In the genomic region with DNA sequence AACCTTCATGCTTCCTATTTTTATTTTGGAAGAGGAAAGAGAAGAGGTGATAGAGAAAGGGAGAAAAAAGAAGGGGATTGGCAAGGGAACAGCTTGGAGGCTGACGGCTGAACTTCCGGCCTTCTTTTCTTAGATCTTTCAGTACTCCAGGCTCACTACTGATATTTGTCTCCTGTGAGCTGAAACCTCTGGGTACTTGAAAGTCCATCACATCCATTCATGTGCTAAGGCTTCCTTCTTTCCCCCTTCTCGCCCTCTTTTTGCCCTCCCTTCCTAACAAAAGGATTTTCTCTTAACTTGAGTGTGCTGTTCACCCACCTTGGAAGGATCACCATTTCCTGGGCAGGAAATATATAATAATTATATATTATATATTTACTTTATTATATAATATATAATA, we compare ENCODE assay signal across 17 cellular contexts.
DNase-seq lines count a peak whose midpoint lies in the region; ATAC-seq, FAIRE-seq and TF ChIP-seq lines count a peak whose summit lies in the region.
"Had no signal": no experiment of that assay in that cellular context is flagged by ENCODE, and none has a peak within 500 bp of the region (broad histone marks: within the 10 kb centered on the region; RNA-seq: fewer than 3 reads in every experiment).

No MANE protein-coding gene starts in this region.

- no peak for TF ChIP-seq EP300 in H1 (IDR thresholded peaks at IDR 0.05; ENCODE audit: borderline replicate concordance in 1 of 2, low read depth in 2 of 2, low read length in 2 of 2)

- H3K36me3 ChIP-seq in HUES64 (ENCODE audit: insufficient read depth, low read length) (no peaks in the 10 kb centered on the region), H1 (ENCODE audit: control insufficient read depth in 2 of 4, insufficient read depth in 4 of 4, low read length in 3 of 4) (no peaks in the 10 kb centered on the region), adrenal gland (replicated peaks in 1 of 2) (no peaks in the 10 kb centered on the region)

- TF ChIP-seq POLR2A in H1 (IDR thresholded peaks at IDR 0.05; ENCODE audit: control extremely low read depth in 1 of 2, low read depth in 2 of 2, low read length in 2 of 2): no peak
- no peak for TF ChIP-seq POLR2A in adrenal gland (IDR thresholded peaks at IDR 0.05)

- H3K14ac ChIP-seq in H1 (ENCODE audit: insufficient read length): no peak overlapping the region

- ATAC-seq in GM21515 (IDR thresholded peaks at IDR 0.05; ENCODE audit: unreplicated experiment): no peak
- ATAC-seq: GM12878, HCT116 had no signal

- no peak overlapping the region for H2BK5ac ChIP-seq in H1 (ENCODE audit: low read depth, low read length)

- no peaks in the 10 kb centered on the region for H3K23me2 ChIP-seq in H1 (ENCODE audit: low read depth, low read length)

- no peak overlapping the region for H3K4ac ChIP-seq in H1 (replicated peaks; ENCODE audit: insufficient read length, low read depth, low read length)

- H3K9ac ChIP-seq in HUES64 (ENCODE audit: low read depth, low read length) (no peak overlapping the region), H1 (replicated peaks in 1 of 4; ENCODE audit: extremely low read depth in 1 of 4, low read depth in 3 of 4, low read length in 3 of 4) (no peak overlapping the region)

- H3K4me3 Mint-ChIP-seq in neural crest cell: no peak overlapping the region
- H3K4me3 Mint-ChIP-seq: CD14-positive monocyte; CD8-positive, alpha-beta memory T cell had no signal

- H3K27me3 ChIP-seq in HUES64 (ENCODE audit: insufficient read depth, low read length) (no peaks in the 10 kb centered on the region), H1 (replicated peaks in 1 of 4; ENCODE audit: control insufficient read depth in 3 of 4, extremely low read depth in 1 of 4, insufficient read depth in 3 of 4, low read length in 3 of 4) (no peaks in the 10 kb centered on the region), adrenal gland (no peaks in the 10 kb centered on the region)

- H3K9me3 ChIP-seq in HUES64 (ENCODE audit: insufficient read depth, low read depth, low read length): no peaks in the 10 kb centered on the region
- no peaks in the 10 kb centered on the region for H3K9me3 ChIP-seq in H1 (ENCODE audit: insufficient read depth in 2 of 2, low read depth in 1 of 2, low read length in 1 of 2)
- no peaks in the 10 kb centered on the region for H3K9me3 ChIP-seq in adrenal gland (replicated peaks in 1 of 3)
- H3K9me3 ChIP-seq: Caco-2 had no signal

- no peak overlapping the region for H4K8ac ChIP-seq in H1 (ENCODE audit: extremely low read depth, insufficient read depth, low read length)

- in situ Hi-C loops in KBM-7 (cut with MboI; ENCODE audit: low pct_unique_long_range_greater_than_20kb, low sequenced_read_pairs): no loop called here

- H3K79me2 ChIP-seq in H1 (ENCODE audit: control insufficient read depth in 1 of 2, insufficient read depth in 2 of 2, low read length in 2 of 2): no peaks in the 10 kb centered on the region

- TF ChIP-seq RAD21 in H1 (IDR thresholded peaks at IDR 0.05 in 1 of 2, conservative IDR thresholded peaks at IDR 0.05 in 1 of 2; ENCODE audit: low read depth in 2 of 2, low read length in 2 of 2): no peak

- H3K4me1 Mint-ChIP-seq in neural crest cell: peaks cover 15% of the 10 kb centered on the region
- H3K4me1 Mint-ChIP-seq: CD14-positive monocyte; CD8-positive, alpha-beta memory T cell had no signal

- no peak overlapping the region for H2BK20ac ChIP-seq in H1 (ENCODE audit: low read length)

- H3K56ac ChIP-seq in H1 (replicated peaks; ENCODE audit: insufficient read length, low read depth, low read length): no peak overlapping the region

- no peak overlapping the region for H2AFZ ChIP-seq in H1 (ENCODE audit: low read length)

- H4K91ac ChIP-seq in H1 (replicated peaks; ENCODE audit: insufficient read length, low read length): no peak overlapping the region

- FAIRE-seq in H1 (lab: Jason Lieb, UNC): no peak
- FAIRE-seq: GM12878, GM18507 had no signal

- no peak overlapping the region; a peak in 1 of 4 replicates for H3K4me2 ChIP-seq in H1 (ENCODE audit: insufficient read depth in 1 of 2, low read depth in 2 of 2, low read length in 2 of 2)

- no peak overlapping the region for H3K18ac ChIP-seq in H1 (ENCODE audit: extremely low read depth, low read length)

- peak overlapping the region; percentile 30 for H3K27ac Mint-ChIP-seq in neural crest cell (ENCODE audit: unreplicated experiment)
- H3K27ac Mint-ChIP-seq: CD14-positive monocyte; CD8-positive, alpha-beta memory T cell had no signal

- H3K9me3 Mint-ChIP-seq in neural crest cell: no peaks in the 10 kb centered on the region
- H3K9me3 Mint-ChIP-seq: CD8-positive, alpha-beta memory T cell had no signal

- no peaks in the 10 kb centered on the region for H3K36me3 Mint-ChIP-seq in neural crest cell (ENCODE audit: low read depth)
- H3K36me3 Mint-ChIP-seq: CD14-positive monocyte; CD8-positive, alpha-beta memory T cell had no signal

- no peak overlapping the region for H3K23ac ChIP-seq in H1 (ENCODE audit: insufficient read length)

- no peak overlapping the region for H2AK5ac ChIP-seq in H1 (ENCODE audit: low read depth, low read length)

- no peaks in the 10 kb centered on the region for H4K20me1 ChIP-seq in H1 (replicated peaks in 1 of 2; ENCODE audit: control insufficient read depth in 1 of 2, insufficient read depth in 2 of 2, low read length in 2 of 2)

- H4K5ac ChIP-seq in H1 (ENCODE audit: insufficient read length, low read depth, low read length): no peak overlapping the region

- H3K4me1 ChIP-seq in HUES64 (ENCODE audit: insufficient read depth, low read length): peaks cover 38% of the 10 kb centered on the region
- peaks cover 0 to 13% (median 10%) of the 10 kb centered on the region in 4 experiments; a peak in 5 of 7 replicates for H3K4me1 ChIP-seq in H1 (replicated peaks in 1 of 4; ENCODE audit: control insufficient read depth in 3 of 4, insufficient read depth in 4 of 4, low read length in 3 of 4)
- H3K4me1 ChIP-seq in adrenal gland (replicated peaks in 1 of 2): peaks cover 4 to 18% of the 10 kb centered on the region in 2 donors
- H3K4me1 ChIP-seq: Caco-2 had no signal

- peak overlapping the region; percentile 8; the same call in 1 of the 2 replicates for H3K27ac ChIP-seq in HUES64 (ENCODE audit: low read depth, low read length)
- no peak overlapping the region for H3K27ac ChIP-seq in H1 (ENCODE audit: low read depth, low read length)
- no peak overlapping the region for H3K27ac ChIP-seq in adrenal gland
- H3K27ac ChIP-seq: 22Rv1 had no signal

- H2BK12ac ChIP-seq in H1 (ENCODE audit: low read depth, low read length): no peak overlapping the region

- no peak overlapping the region for H2BK15ac ChIP-seq in H1 (ENCODE audit: low read length)

- intact Hi-C loops in adrenal gland (cut with DNase I): no loop called here

- H2BK120ac ChIP-seq in H1 (replicated peaks; ENCODE audit: low read depth, low read length): no peak overlapping the region

- no peak for TF ChIP-seq CTCF in H1 (IDR thresholded peaks at IDR 0.05; ENCODE audit: control extremely low read depth in 1 of 3, insufficient read depth in 1 of 3, low read depth in 1 of 3, low read length in 3 of 3)
- no peak for TF ChIP-seq CTCF in neural crest cell (conservative IDR thresholded peaks at IDR 0.05)
- TF ChIP-seq CTCF in adrenal gland (IDR thresholded peaks at IDR 0.05): no peak

- POLR2A ChIA-PET in H1 (lab: Charles Lee; ENCODE audit: partially characterized antibody): no interaction called here

- H3K4me3 ChIP-seq in HUES64 (ENCODE audit: low read length): no peak overlapping the region
- no peak overlapping the region for H3K4me3 ChIP-seq in H1 (ENCODE audit: extremely low read depth in 1 of 4, insufficient read depth in 2 of 4, low read depth in 3 of 4, low read length in 4 of 4)
- H3K4me3 ChIP-seq in adrenal gland: no peak overlapping the region
- H3K4me3 ChIP-seq: GM12878 had no signal

- 29% methylated on average over 3 of the region's 3 CpGs for WGBS in HUES64
- WGBS in H1 (ENCODE audit: extremely low coverage in 1 of 2, insufficient coverage in 1 of 2, insufficient read length in 1 of 2, insufficient replicate concordance in 2 of 2, low coverage in 1 of 2, low lambda C conversion rate in 2 of 2, missing lambda C conversion rate in 1 of 2), 2 experiments: 80% methylated on average over 3 of the region's 3 CpGs; no CpG with 5 or more reads in 1 of the 2 experiments
- 86 to 100% (median 91%) methylated on average over 3 of the region's 3 CpGs for WGBS in adrenal gland, 4 donors

- H3K79me1 ChIP-seq in H1 (ENCODE audit: low read depth, low read length): no peaks in the 10 kb centered on the region

- CTCF ChIA-PET in H1 (lab: Charles Lee; ENCODE audit: partially characterized antibody): interaction anchor here (1.5 to 6.6 kb wide), 2 partner anchors 40 to 240 kb away, joined by 4 to 27 read pairs; no protein-coding TSS in a partner anchor

- DNase-seq in DMS 273 (lab: John Stamatoyannopoulos, UW; ENCODE audit: unreplicated experiment) (peak; percentile 31), DMS 273 treated with DMSO at 0.1 percent for 48 hours (lab: John Stamatoyannopoulos, UW) (no peak), H1 (ENCODE audit: low read depth in 1 of 2, low spot score in 2 of 2) (no peak), neural crest cell (ENCODE audit: low read depth, low spot score) (no peak), adrenal gland (no peak), KBM-7 (no peak)
- DNase-seq: Caco-2; CD8-positive, alpha-beta memory T cell; IMR-90; KG1 had no signal

- H3K27me3 Mint-ChIP-seq in neural crest cell (ENCODE audit: low read depth): no peaks in the 10 kb centered on the region
- H3K27me3 Mint-ChIP-seq: CD8-positive, alpha-beta memory T cell had no signal

TF ChIP-seq in H1, 55 proteins besides CTCF, POLR2A, EP300 and RAD21:
- TF ChIP-seq NANOG (IDR thresholded peaks at IDR 0.05; ENCODE audit: insufficient read depth, low read depth, low read length, poor library complexity, severe bottlenecking) (peak; percentile 28), SUZ12 (IDR thresholded peaks at IDR 0.05; ENCODE audit: low read length) (no peak), NRF1 (IDR thresholded peaks at IDR 0.05; ENCODE audit: low read depth, low read length) (no peak)
